Comparison of ENCODE assay signal across 16 cellular contexts in the genomic region with DNA sequence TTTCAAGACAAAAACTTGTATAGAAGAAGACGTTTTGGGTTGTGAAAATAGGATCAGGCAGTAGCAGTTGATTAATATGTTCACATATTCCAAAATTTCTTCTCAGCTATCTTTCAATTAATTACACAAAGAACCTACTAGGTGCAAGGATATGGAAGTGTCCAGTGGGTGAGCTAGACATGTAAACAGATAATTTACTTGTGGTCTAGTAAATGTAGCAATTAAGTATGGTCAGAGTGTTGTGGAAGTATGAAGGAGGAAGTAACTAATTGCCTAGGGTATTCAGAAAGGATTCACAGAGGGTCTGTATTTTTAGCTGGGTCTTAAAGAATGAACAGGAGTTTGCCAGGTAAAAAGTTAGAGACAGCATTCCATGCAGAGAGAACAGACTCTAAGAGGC. TPM values are rescaled to one million over a fixed set of nuclear protein-coding genes. Genes with fewer than 3 reads are reported as not detected.
DNase-seq lines count a peak whose midpoint lies in the region; ATAC-seq, FAIRE-seq and TF ChIP-seq lines count a peak whose summit lies in the region.
"Had no signal": no experiment of that assay in that cellular context is flagged by ENCODE, and none has a peak within 500 bp of the region (broad histone marks: within the 10 kb centered on the region; RNA-seq: fewer than 3 reads in every experiment).

No MANE protein-coding gene starts in this region.

- peaks cover 0 to 12% of the 10 kb centered on the region in 2 experiments; a peak in 2 of 4 replicates for H3K36me3 ChIP-seq in GM12878 (ENCODE audit: control insufficient read depth in 2 of 2, insufficient read depth in 2 of 2, low read length in 1 of 2)

- POLR2A ChIA-PET in GM12878 (lab: Charles Lee), result interaction anchor here (1.7 kb wide), 1 partner anchor 12 kb away, joined by 7 read pairs; no protein-coding TSS in a partner anchor

- no TSS peak for BruUV-seq in GM12878 (replicated peaks; lab: Mats Ljungman, UMichigan)

- 8% methylated on average over 1 of the region's 1 CpG for WGBS in GM12878 (ENCODE audit: insufficient coverage, insufficient replicate concordance, low lambda C conversion rate, missing lambda C conversion rate)

- H3K4me3 ChIP-seq in GM12878, result no peak overlapping the region
- H3K4me3 ChIP-seq: esophagus squamous epithelium had no signal

- H3K4me2 ChIP-seq in GM12878 (ENCODE audit: control insufficient read depth, insufficient read depth), result peak overlapping the region; percentile 49; the same call in 1 of the 2 replicates

- no peak for DNase-seq in activated naive CD4-positive, alpha-beta T cell treated with anti-CD3 and anti-CD28 coated beads, Interleukin-2, amount 10 ng/mL, durations not matched to agents 7 days and 5 days
- DNase-seq in MV-4-11 (lab: John Stamatoyannopoulos, UW) (peak; percentile 5), GM12878 (ENCODE audit: low read depth, low spot score) (no peak), iPS-NIHi11 (ENCODE audit: low spot score) (no peak), NCI-H1092 treated with DMSO at 0.1 percent for 48 hours (lab: John Stamatoyannopoulos, UW) (no peak)
- DNase-seq in stimulated activated naive B cell treated with anti-CD40 and anti-IgM and Interleukin-4, amounts not matched to agents 10 μg/mL and 1 μg/mL and 100 μg/mL, for 72 hours, result no peak
- DNase-seq: activated CD4-positive, alpha-beta T cell treated with anti-CD3 and anti-CD28 coated beads, Interleukin-2, amount 50 U/mL, for 4 hours; esophagus squamous epithelium; head of caudate nucleus; kidney glomerular epithelial cell; NCI-H82; stimulated activated naive CD4-positive, alpha-beta T cell treated with Interleukin-2 at 50 U/mL for 16 hours; T-helper 9 cell had no signal

- no peak for TF ChIP-seq POLR2A in GM12878 (IDR thresholded peaks at IDR 0.05; ENCODE audit: low read depth, low read length)

- no peak for TF ChIP-seq EP300 in GM12878 (IDR thresholded peaks at IDR 0.05; ENCODE audit: borderline replicate concordance in 1 of 2, control insufficient read depth in 1 of 2, low read depth in 2 of 2, low read length in 2 of 2)

- RAD21 ChIA-PET in GM12878 (lab: Charles Lee; ENCODE audit: unreplicated experiment), result interaction anchor here (2.3 kb wide), 1 partner anchor 16 kb away, joined by 6 read pairs; no protein-coding TSS in a partner anchor

- SMC1A ChIA-PET in GM12878 (lab: Charles Lee; ENCODE audit: uncharacterized antibody, unreplicated experiment), result interaction anchor here (0.7 to 2.3 kb wide), 8 partner anchors 11 to 449 kb away, joined by 3 to 10 read pairs (median 3); partner anchors contain the start of gene LGMN

- H3K27ac Mint-ChIP-seq in activated naive CD4-positive, alpha-beta T cell treated with anti-CD3 and anti-CD28 coated beads, Interleukin-2, amount 50 U/mL, for 24 hours, result no peak overlapping the region
- H3K27ac Mint-ChIP-seq in activated naive CD4-positive, alpha-beta T cell treated with anti-CD3 and anti-CD28 coated beads, Interleukin-2, amount 10 ng/mL, durations not matched to agents 7 days and 5 days, result no peak overlapping the region
- no peak overlapping the region for H3K27ac Mint-ChIP-seq in stimulated activated naive B cell treated with anti-CD40 and anti-IgM and Interleukin-4, amounts not matched to agents 10 μg/mL and 1 μg/mL and 100 μg/mL, for 72 hours
- H3K27ac Mint-ChIP-seq: mesothelial cell of epicardium had no signal

- H3K9me3 ChIP-seq in GM12878 (replicated peaks; ENCODE audit: control insufficient read depth, insufficient read depth, low read length), result no peaks in the 10 kb centered on the region; the same call in 2 of the 3 replicates
- H3K9me3 ChIP-seq: esophagus squamous epithelium had no signal

- ATAC-seq in GM12878, result peak; percentile 60
- ATAC-seq in stimulated activated naive B cell treated with anti-CD40 and anti-IgM and Interleukin-4, amounts not matched to agents 10 μg/mL and 1 μg/mL and 100 μg/mL, for 72 hours (replicated peaks), result no peak
- ATAC-seq in GM19455 (IDR thresholded peaks at IDR 0.05; ENCODE audit: unreplicated experiment), result no peak

- H3K27ac ChIP-seq in GM12878 (ENCODE audit: control insufficient read depth, insufficient read depth), result no peak overlapping the region
- H3K27ac ChIP-seq: esophagus squamous epithelium had no signal

- peak; percentile 81 for FAIRE-seq in GM12878 (lab: Jason Lieb, UNC)

- peak overlapping the region; percentile 68 for H3K4me3 Mint-ChIP-seq in activated naive CD4-positive, alpha-beta T cell treated with anti-CD3 and anti-CD28 coated beads, Interleukin-2, amount 50 U/mL, for 24 hours
- no peak overlapping the region for H3K4me3 Mint-ChIP-seq in activated naive CD4-positive, alpha-beta T cell treated with anti-CD3 and anti-CD28 coated beads, Interleukin-2, amount 10 ng/mL, durations not matched to agents 7 days and 5 days
- H3K4me3 Mint-ChIP-seq in stimulated activated naive B cell treated with anti-CD40 and anti-IgM and Interleukin-4, amounts not matched to agents 10 μg/mL and 1 μg/mL and 100 μg/mL, for 72 hours, result peak overlapping the region; percentile 3 to 50
- H3K4me3 Mint-ChIP-seq: mesothelial cell of epicardium had no signal

- no peak for TF ChIP-seq RAD21 in GM12878 (IDR thresholded peaks at IDR 0.05; ENCODE audit: insufficient read depth, low read depth, low read length)

- no peaks in the 10 kb centered on the region for H4K20me1 ChIP-seq in GM12878 (ENCODE audit: control insufficient read depth, insufficient read depth)

- intact Hi-C loops in GM12878 (cut with micrococcal nuclease; ENCODE audit: unreplicated experiment), result no loop called here

- peaks cover 80% of the 10 kb centered on the region for H3K4me1 Mint-ChIP-seq in activated naive CD4-positive, alpha-beta T cell treated with anti-CD3 and anti-CD28 coated beads, Interleukin-2, amount 50 U/mL, for 24 hours
- peaks cover 57% of the 10 kb centered on the region for H3K4me1 Mint-ChIP-seq in activated naive CD4-positive, alpha-beta T cell treated with anti-CD3 and anti-CD28 coated beads, Interleukin-2, amount 10 ng/mL, durations not matched to agents 7 days and 5 days
- peaks cover 18 to 37% of the 10 kb centered on the region in 2 donors for H3K4me1 Mint-ChIP-seq in stimulated activated naive B cell treated with anti-CD40 and anti-IgM and Interleukin-4, amounts not matched to agents 10 μg/mL and 1 μg/mL and 100 μg/mL, for 72 hours

- CTCF ChIA-PET in activated naive CD4-positive, alpha-beta T cell treated with anti-CD3 and anti-CD28 coated beads, Interleukin-2, amount 10 ng/mL, durations not matched to agents 7 days and 5 days (lab: Charles Lee), result interaction anchor here (0.9 to 1.1 kb wide), 2 partner anchors 79 to 155 kb away, joined by 3 read pairs; no protein-coding TSS in a partner anchor
- CTCF ChIA-PET in GM12878 (lab: Yijun Ruan, JAX), result interaction anchor here (1.4 kb wide), 1 partner anchor 314 kb away, joined by 7 read pairs; no protein-coding TSS in a partner anchor

- no peaks in the 10 kb centered on the region for H3K9me3 Mint-ChIP-seq in activated naive CD4-positive, alpha-beta T cell treated with anti-CD3 and anti-CD28 coated beads, Interleukin-2, amount 50 U/mL, for 24 hours
- H3K9me3 Mint-ChIP-seq in activated naive CD4-positive, alpha-beta T cell treated with anti-CD3 and anti-CD28 coated beads, Interleukin-2, amount 10 ng/mL, durations not matched to agents 7 days and 5 days, result no peaks in the 10 kb centered on the region
- no peaks in the 10 kb centered on the region for H3K9me3 Mint-ChIP-seq in stimulated activated naive B cell treated with anti-CD40 and anti-IgM and Interleukin-4, amounts not matched to agents 10 μg/mL and 1 μg/mL and 100 μg/mL, for 72 hours
- H3K9me3 Mint-ChIP-seq: mesothelial cell of epicardium had no signal

- TF ChIP-seq CTCF in GM12878 (IDR thresholded peaks at IDR 0.05 in 2 of 3, conservative IDR thresholded peaks at IDR 0.05 in 1 of 3; ENCODE audit: control insufficient read depth in 2 of 3, extremely low read depth in 1 of 3, insufficient read depth in 1 of 3, low read depth in 3 of 3, low read length in 3 of 3), result no peak

- in situ Hi-C loops in GM12878 (cut with MboI), result no loop called here

- H3K27me3 Mint-ChIP-seq in activated naive CD4-positive, alpha-beta T cell treated with anti-CD3 and anti-CD28 coated beads, Interleukin-2, amount 50 U/mL, for 24 hours, result no peaks in the 10 kb centered on the region
- no peaks in the 10 kb centered on the region for H3K27me3 Mint-ChIP-seq in activated naive CD4-positive, alpha-beta T cell treated with anti-CD3 and anti-CD28 coated beads, Interleukin-2, amount 10 ng/mL, durations not matched to agents 7 days and 5 days
- no peaks in the 10 kb centered on the region for H3K27me3 Mint-ChIP-seq in stimulated activated naive B cell treated with anti-CD40 and anti-IgM and Interleukin-4, amounts not matched to agents 10 μg/mL and 1 μg/mL and 100 μg/mL, for 72 hours

- H3K9ac ChIP-seq in GM12878 (ENCODE audit: control insufficient read depth, insufficient read depth, low read length), result no peak overlapping the region

- H3K36me3 Mint-ChIP-seq in activated naive CD4-positive, alpha-beta T cell treated with anti-CD3 and anti-CD28 coated beads, Interleukin-2, amount 50 U/mL, for 24 hours, result peaks cover 21% of the 10 kb centered on the region
- H3K36me3 Mint-ChIP-seq in activated naive CD4-positive, alpha-beta T cell treated with anti-CD3 and anti-CD28 coated beads, Interleukin-2, amount 10 ng/mL, durations not matched to agents 7 days and 5 days, result peaks cover 42% of the 10 kb centered on the region
- peaks cover 27 to 45% of the 10 kb centered on the region in 2 donors for H3K36me3 Mint-ChIP-seq in stimulated activated naive B cell treated with anti-CD40 and anti-IgM and Interleukin-4, amounts not matched to agents 10 μg/mL and 1 μg/mL and 100 μg/mL, for 72 hours

- H3K27me3 ChIP-seq in GM12878 (replicated peaks in 1 of 2; ENCODE audit: control insufficient read depth in 2 of 2, insufficient read depth in 2 of 2, low read length in 1 of 2), result no peaks in the 10 kb centered on the region
- H3K27me3 ChIP-seq: esophagus squamous epithelium had no signal

- H3K79me2 ChIP-seq in GM12878 (ENCODE audit: control insufficient read depth, insufficient read depth, low read length), result peaks cover 42% of the 10 kb centered on the region

- peaks cover 3% of the 10 kb centered on the region; the same call in 1 of the 2 replicates for H3K4me1 ChIP-seq in GM12878 (ENCODE audit: control insufficient read depth, insufficient read depth, low read length)

- no peak overlapping the region for H2AFZ ChIP-seq in GM12878 (ENCODE audit: control insufficient read depth, low read depth, low read length)

RNA-seq across cellular contexts. Expression of gene GOLGA5, which starts 5.9 kb away (rescaled TPM):
- 28.4 and 31.3 TPM in 2 replicates for total RNA-seq in GM12878 (2013; cell fraction: nucleolus; rRNA removed)
- total RNA-seq in GM12878 (2014; rRNA removed) (15.6 and 18.6 TPM in 2 replicates), GM12878 (2014; rRNA removed; fragmentation: Illumina TruSeq; extraction: Trizol) (23.6 and 23.8 TPM in 2 replicates), GM12878 (2021) (16.0 and 16.5 TPM in 2 replicates)
- polyA plus RNA-seq in GM12878 (2011; ENCODE audit: low read depth), result 12.9 TPM
- polyA plus RNA-seq in GM12878 (2011; rRNA removed) (21.5 and 31.3 TPM in 2 replicates), GM12878 (2014; fragmentation: Illumina TruSeq; extraction: Trizol) (25.8 and 31.6 TPM in 2 replicates), GM12878 (2014; fragmentation: Nextera tagmentation; extraction: Ambion mirVana) (10 to 100 TPM; 10.9 to 13.9 TPM), GM12878 (2014; rRNA removed) (15.5 and 17.9 TPM in 2 replicates), GM12878 (2016; fragmentation: Nextera tagmentation; extraction: Ambion mirVana) (10 to 100 TPM; 23.9 to 30.1 TPM)
- 10.0 and 11.8 TPM in 2 replicates for polyA plus RNA-seq in GM12878 (2011; cell fraction: cytosol; rRNA removed)
- polyA plus RNA-seq in GM12878 (2011; cell fraction: nucleus; rRNA removed), result 12.1 and 12.3 TPM in 2 replicates
- polyA plus RNA-seq in GM12878 (2012), result 18.0 and 20.7 TPM in 2 replicates
- polyA minus RNA-seq in GM12878 (2011; rRNA and poly(A)+ RNA removed), result 9.5 and 14.2 TPM in 2 replicates
- polyA minus RNA-seq in GM12878 (2011; cell fraction: cytosol; rRNA and poly(A)+ RNA removed), result 7.3 and 9.5 TPM in 2 replicates
- polyA minus RNA-seq in GM12878 (2011; cell fraction: nucleus; rRNA and poly(A)+ RNA removed), result 6.8 and 10.0 TPM in 2 replicates

RNA-seq across cellular contexts. Expression of gene LGMN, which starts 51.6 kb away (rescaled TPM):
- total RNA-seq in GM12878 (2013; cell fraction: nucleolus; rRNA removed), result 344 and 379 TPM in 2 replicates
- 3.7 and 4.2 TPM in 2 replicates for total RNA-seq in GM12878 (2014; rRNA removed)
- total RNA-seq in GM12878 (2014; rRNA removed; fragmentation: Illumina TruSeq; extraction: Trizol), result 2.6 and 3.4 TPM in 2 replicates
- total RNA-seq in GM12878 (2021), result 3.3 and 3.5 TPM in 2 replicates
- polyA plus RNA-seq in GM12878 (2011; ENCODE audit: low read depth), result 39.2 TPM
- polyA plus RNA-seq in GM12878 (2011; rRNA removed), result 134 and 192 TPM in 2 replicates
- polyA plus RNA-seq in GM12878 (2011; cell fraction: cytosol; rRNA removed), result 157 and 254 TPM in 2 replicates
- polyA plus RNA-seq in GM12878 (2011; cell fraction: nucleus; rRNA removed), result 130 and 231 TPM in 2 replicates
- 66.3 and 79.3 TPM in 2 replicates for polyA plus RNA-seq in GM12878 (2012)
- 4.3 and 4.4 TPM in 2 replicates for polyA plus RNA-seq in GM12878 (2014; fragmentation: Illumina TruSeq; extraction: Trizol)
- polyA plus RNA-seq in GM12878 (2014; fragmentation: Nextera tagmentation; extraction: Ambion mirVana), result 1 to 10 TPM in 1 of 2 experiments, under 1 TPM in 1; 0.71 to 1.1 TPM
- polyA plus RNA-seq in GM12878 (2014; rRNA removed), result 3.4 and 3.9 TPM in 2 replicates
- polyA plus RNA-seq in GM12878 (2016; fragmentation: Nextera tagmentation; extraction: Ambion mirVana), result 10 to 100 TPM; 11.1 to 11.3 TPM
- 119 and 127 TPM in 2 replicates for polyA minus RNA-seq in GM12878 (2011; rRNA and poly(A)+ RNA removed)
- 25.0 and 25.4 TPM in 2 replicates for polyA minus RNA-seq in GM12878 (2011; cell fraction: cytosol; rRNA and poly(A)+ RNA removed)
- 37.6 and 39.7 TPM in 2 replicates for polyA minus RNA-seq in GM12878 (2011; cell fraction: nucleus; rRNA and poly(A)+ RNA removed)
